Comparison of ENCODE assay signal across 9 cellular contexts in the genomic region with DNA sequence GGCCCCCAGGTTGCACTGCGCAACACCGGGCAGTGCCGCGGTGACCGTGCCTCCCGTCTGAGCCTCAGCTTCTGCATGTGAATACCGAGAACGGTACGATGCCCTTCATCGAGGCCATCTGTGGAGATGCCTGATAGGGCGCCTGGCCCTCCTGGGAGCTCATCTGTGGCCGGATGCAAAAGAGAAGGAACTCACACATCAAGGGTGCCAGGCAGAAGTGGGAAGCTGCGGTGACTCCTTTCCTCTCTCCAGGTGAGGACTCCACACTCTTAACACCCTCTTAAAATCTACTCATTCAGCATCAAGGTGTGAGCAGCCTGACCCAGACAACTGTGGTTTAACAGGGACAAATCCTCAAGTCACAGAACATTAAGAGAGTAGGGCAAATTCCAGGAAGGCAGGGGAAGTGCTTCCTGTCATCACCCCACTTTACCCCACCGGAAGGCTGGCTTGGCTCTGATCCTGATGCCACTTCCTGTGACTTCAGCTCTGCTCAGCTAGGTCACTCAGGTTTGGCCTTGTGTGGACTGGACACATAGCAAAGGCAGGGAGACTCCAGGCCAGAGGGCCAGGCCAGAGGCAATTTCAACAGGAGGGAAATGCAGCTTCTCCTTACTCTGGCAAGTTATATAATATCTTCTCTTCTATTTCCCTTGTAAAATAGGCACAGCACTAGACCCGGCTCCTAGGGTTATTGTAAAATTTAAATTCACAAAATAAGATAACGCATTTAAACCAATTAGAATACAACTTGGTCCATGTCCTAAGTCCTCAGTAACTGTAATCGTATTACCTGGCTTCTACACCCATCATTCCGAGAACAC.
DNase-seq lines count a peak whose midpoint lies in the region; ATAC-seq and TF ChIP-seq lines count a peak whose summit lies in the region.
"Had no signal": no experiment of that assay in that cellular context is flagged by ENCODE, and none has a peak within 500 bp of the region (broad histone marks: within the 10 kb centered on the region; RNA-seq: fewer than 3 reads in every experiment).

No MANE protein-coding gene starts in this region.

- intact Hi-C loops in CD14-positive monocyte (cut with micrococcal nuclease) = loop anchor here (5.0 to 10.0 kb wide), 6 partner anchors 72 to 437 kb away; a partner anchor contains a TSS
- intact Hi-C loops in activated T-helper 2 cell treated with anti-CD3 and anti-CD28 coated beads, Interferon-gamma antibody, Interleukin-2, Interleukin-4, amounts not matched to agents 10 μg/mL and 5 μg/mL and 100 μg/mL, durations not matched to agents 14 hours and 24 hours and 36 hours (cut with micrococcal nuclease) = loop anchor here (5.0 kb wide), 1 partner anchor 102 kb away; a partner anchor contains a TSS

- H3K4me1 Mint-ChIP-seq in CD14-positive monocyte = peaks cover 28% of the 10 kb centered on the region
- peaks cover 42% of the 10 kb centered on the region for H3K4me1 Mint-ChIP-seq in activated T-helper 2 cell treated with anti-CD3 and anti-CD28 coated beads, Interferon-gamma antibody, Interleukin-2, Interleukin-4, amounts not matched to agents 10 μg/mL and 5 μg/mL and 100 μg/mL, durations not matched to agents 14 hours and 24 hours and 36 hours (ENCODE audit: low read depth)

- H3K9me3 Mint-ChIP-seq in CD14-positive monocyte = no peaks in the 10 kb centered on the region
- H3K9me3 Mint-ChIP-seq in activated T-helper 2 cell treated with anti-CD3 and anti-CD28 coated beads, Interferon-gamma antibody, Interleukin-2, Interleukin-4, amounts not matched to agents 10 μg/mL and 5 μg/mL and 100 μg/mL, durations not matched to agents 14 hours and 24 hours and 36 hours = no peaks in the 10 kb centered on the region

- H3K27ac ChIP-seq in foreskin keratinocyte = no peak overlapping the region

- H3K4me3 Mint-ChIP-seq in CD14-positive monocyte = peak overlapping the region in 1 of 2 donors; percentile 49
- H3K4me3 Mint-ChIP-seq in activated T-helper 2 cell treated with anti-CD3 and anti-CD28 coated beads, Interferon-gamma antibody, Interleukin-2, Interleukin-4, amounts not matched to agents 10 μg/mL and 5 μg/mL and 100 μg/mL, durations not matched to agents 14 hours and 24 hours and 36 hours (ENCODE audit: low read depth) = peak overlapping the region; percentile 54

- peaks cover 2% of the 10 kb centered on the region in 2 donors for H3K36me3 Mint-ChIP-seq in CD14-positive monocyte
- no peaks in the 10 kb centered on the region for H3K36me3 Mint-ChIP-seq in activated T-helper 2 cell treated with anti-CD3 and anti-CD28 coated beads, Interferon-gamma antibody, Interleukin-2, Interleukin-4, amounts not matched to agents 10 μg/mL and 5 μg/mL and 100 μg/mL, durations not matched to agents 14 hours and 24 hours and 36 hours (ENCODE audit: low read depth)

- peaks cover 5% of the 10 kb centered on the region for H3K4me1 ChIP-seq in foreskin keratinocyte

- H3K27me3 Mint-ChIP-seq in CD14-positive monocyte (ENCODE audit: low read depth in 3 of 3) = peaks cover 0 to 7% (median 3%) of the 10 kb centered on the region in 3 donors
- no peaks in the 10 kb centered on the region for H3K27me3 Mint-ChIP-seq in activated T-helper 2 cell treated with anti-CD3 and anti-CD28 coated beads, Interferon-gamma antibody, Interleukin-2, Interleukin-4, amounts not matched to agents 10 μg/mL and 5 μg/mL and 100 μg/mL, durations not matched to agents 14 hours and 24 hours and 36 hours (ENCODE audit: low read depth)

- no peak for DNase-seq in CD14-positive monocyte (ENCODE audit: low spot score)
- DNase-seq in Kasumi-1 (lab: John Stamatoyannopoulos, UW) = peak; percentile 32 to 36
- no peak for DNase-seq in activated T-helper 2 cell treated with anti-CD3 and anti-CD28 coated beads, Interferon-gamma antibody, Interleukin-2, Interleukin-4, amounts not matched to agents 10 μg/mL and 5 μg/mL and 100 μg/mL, durations not matched to agents 14 hours and 24 hours and 36 hours (ENCODE audit: low spot score)
- DNase-seq in iris pigment epithelial cell (ENCODE audit: low read depth) = peak; percentile 24
- no peak for DNase-seq in foreskin keratinocyte
- no peak for DNase-seq in H7
- no peak for DNase-seq in NCI-H146 treated with DMSO at 0.1 percent for 48 hours (lab: John Stamatoyannopoulos, UW; ENCODE audit: unreplicated experiment)
- DNase-seq: NCI-H2029 treated with DMSO at 0.1 percent for 48 hours had no signal

- H3K27me3 ChIP-seq in foreskin keratinocyte (no peaks in the 10 kb centered on the region), H7 (ENCODE audit: control insufficient read depth, insufficient read depth, low read length) (no peaks in the 10 kb centered on the region)

- peak overlapping the region in 6 of 7 donors; percentile 25 to 71 (median 37) for H3K27ac Mint-ChIP-seq in CD14-positive monocyte
- H3K27ac Mint-ChIP-seq in activated T-helper 2 cell treated with anti-CD3 and anti-CD28 coated beads, Interferon-gamma antibody, Interleukin-2, Interleukin-4, amounts not matched to agents 10 μg/mL and 5 μg/mL and 100 μg/mL, durations not matched to agents 14 hours and 24 hours and 36 hours = peak overlapping the region; percentile 78

- TF ChIP-seq CTCF in CD14-positive monocyte (IDR thresholded peaks at IDR 0.05) (no peak), foreskin keratinocyte (conservative IDR thresholded peaks at IDR 0.05) (no peak)

- no peaks in the 10 kb centered on the region for H3K36me3 ChIP-seq in H7 (replicated peaks; ENCODE audit: control insufficient read depth, insufficient read depth, low read length)

- H3K4me3 ChIP-seq in H7 (ENCODE audit: insufficient read depth, low read depth, low read length) = no peak overlapping the region

- no peak for ATAC-seq in GM21825 (IDR thresholded peaks at IDR 0.05; ENCODE audit: unreplicated experiment)
- no peak for ATAC-seq in foreskin keratinocyte

Comparison
In these comparisons a context has a peak if more than half of its experiments do, and no peak if none do; other contexts are left out.
1. DNase-seq: peak in Kasumi-1 (2 of 2) and iris pigment epithelial cell (single experiment); none in CD14-positive monocyte (single experiment), activated T-helper 2 cell treated with anti-CD3 and anti-CD28 coated beads, Interferon-gamma antibody, Interleukin-2, Interleukin-4, amounts not matched to agents 10 μg/mL and 5 μg/mL and 100 μg/mL, durations not matched to agents 14 hours and 24 hours and 36 hours (single experiment), foreskin keratinocyte (0 of 2), H7 (single experiment) and NCI-H146 treated with DMSO at 0.1 percent for 48 hours (single experiment).